ENCODE assay signal across 13 cellular contexts in the genomic region with DNA sequence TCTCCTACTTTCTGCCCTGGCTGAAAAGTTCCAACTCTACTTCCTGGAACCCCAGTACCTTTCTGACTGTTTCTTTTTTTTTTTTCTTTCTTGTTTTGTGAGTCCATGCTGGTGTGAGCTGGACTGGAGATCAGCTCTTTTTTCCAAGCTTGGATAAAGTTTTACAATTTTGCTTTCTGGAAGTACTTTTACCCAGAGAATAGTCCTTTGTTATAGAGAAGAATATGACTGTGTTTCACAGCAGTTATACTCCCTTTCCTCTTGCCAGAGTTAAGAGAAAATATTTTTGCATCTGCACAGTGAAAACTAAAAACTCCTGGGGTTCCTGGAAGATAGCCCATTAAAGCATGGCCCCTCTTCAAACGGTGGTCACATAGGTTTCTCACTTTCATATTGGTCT.
A peak's percentile ranks its signal among the peaks of the same experiment; 100 is the strongest.
DNase-seq lines count a peak whose midpoint lies in the region; ATAC-seq, FAIRE-seq and TF ChIP-seq lines count a peak whose summit lies in the region.
"Had no signal": no experiment of that assay in that cellular context is flagged by ENCODE, and none has a peak within 500 bp of the region (broad histone marks: within the 10 kb centered on the region; RNA-seq: fewer than 3 reads in every experiment).

No MANE protein-coding gene starts in this region.

- TF ChIP-seq POLR2A in testis (IDR thresholded peaks at IDR 0.05): no peak

- peaks cover 31% of the 10 kb centered on the region for H3K4me1 Mint-ChIP-seq in neural crest cell
- H3K4me1 Mint-ChIP-seq: CD8-positive, alpha-beta memory T cell had no signal

- ATAC-seq in GM21526 (IDR thresholded peaks at IDR 0.05; ENCODE audit: low FRiP score, unreplicated experiment): no peak
- no peak for ATAC-seq in GM18517 (IDR thresholded peaks at IDR 0.05; ENCODE audit: unreplicated experiment)
- ATAC-seq: HCT116 had no signal

- no peak overlapping the region for H3K4me2 ChIP-seq in hepatocyte

- H3K27ac Mint-ChIP-seq in neural crest cell (ENCODE audit: unreplicated experiment): peak overlapping the region; percentile 90
- H3K27ac Mint-ChIP-seq: CD8-positive, alpha-beta memory T cell had no signal

- H3K36me3 ChIP-seq in SJCRH30 (no peaks in the 10 kb centered on the region), hepatocyte (replicated peaks; ENCODE audit: insufficient read depth, low read depth) (no peaks in the 10 kb centered on the region), testis (ENCODE audit: low read depth, missing control alignments) (no peaks in the 10 kb centered on the region)
- H3K36me3 ChIP-seq: BE2C had no signal

- DNase-seq in SJCRH30: peak in 1 of 2 experiments; percentile 12
- no peak for DNase-seq in hepatocyte (ENCODE audit: low spot score)
- no peak for DNase-seq in neural crest cell (ENCODE audit: low read depth, low spot score)
- DNase-seq in testis: no peak
- no peak for DNase-seq in urothelium cell line (ENCODE audit: low spot score)
- DNase-seq: BE2C; CD8-positive, alpha-beta memory T cell; NCI-H1436 treated with DMSO at 0.1 percent for 48 hours; NCI-H2227 treated with DMSO at 0.1 percent for 48 hours had no signal

- H3K9me2 ChIP-seq in hepatocyte (replicated peaks; ENCODE audit: insufficient read depth): no peaks in the 10 kb centered on the region

- FAIRE-seq in urothelium cell line (lab: Jason Lieb, UNC): no peak
- FAIRE-seq: HTR-8/SVneo had no signal

- peaks cover 26% of the 10 kb centered on the region for H3K4me1 ChIP-seq in SJCRH30
- H3K4me1 ChIP-seq in hepatocyte (ENCODE audit: insufficient read depth): no peaks in the 10 kb centered on the region
- H3K4me1 ChIP-seq in testis: peaks cover 16% of the 10 kb centered on the region
- H3K4me1 ChIP-seq: BE2C had no signal

- WGBS in hepatocyte (ENCODE audit: low lambda C conversion rate, missing lambda C conversion rate): 64% methylated on average over 1 of the region's 1 CpG
- WGBS in testis, 2 donors: 5 to 25% methylated on average over 1 of the region's 1 CpG

- intact Hi-C loops in testis (cut with DNase I; ENCODE audit: low total_unique reads): no loop called here

- H3K9me3 ChIP-seq in SJCRH30 (replicated peaks) (no peaks in the 10 kb centered on the region; the same call in 1 of the 2 replicates), hepatocyte (ENCODE audit: low read depth) (no peaks in the 10 kb centered on the region), testis (no peaks in the 10 kb centered on the region)
- H3K9me3 ChIP-seq: BE2C had no signal

- H4K20me1 ChIP-seq in hepatocyte (ENCODE audit: insufficient read depth, poor library complexity, severe bottlenecking): no peaks in the 10 kb centered on the region

- H3K27me3 Mint-ChIP-seq in neural crest cell (ENCODE audit: low read depth): no peaks in the 10 kb centered on the region
- H3K27me3 Mint-ChIP-seq: CD8-positive, alpha-beta memory T cell had no signal

- H3K4me3 ChIP-seq in SJCRH30: no peak overlapping the region
- no peak overlapping the region for H3K4me3 ChIP-seq in hepatocyte
- no peak overlapping the region for H3K4me3 ChIP-seq in testis

- TF ChIP-seq CTCF in hepatocyte (IDR thresholded peaks at IDR 0.05; ENCODE audit: poor library complexity): no peak
- TF ChIP-seq CTCF in neural crest cell (conservative IDR thresholded peaks at IDR 0.05): no peak
- TF ChIP-seq CTCF in testis (IDR thresholded peaks at IDR 0.05): no peak

- peaks cover 3% of the 10 kb centered on the region for H3K36me3 Mint-ChIP-seq in neural crest cell (ENCODE audit: low read depth)
- H3K36me3 Mint-ChIP-seq: CD8-positive, alpha-beta memory T cell had no signal

- H2AFZ ChIP-seq in hepatocyte: no peak overlapping the region

- peak overlapping the region; percentile 85; the same call in 1 of the 2 replicates for H3K27ac ChIP-seq in SJCRH30
- H3K27ac ChIP-seq in hepatocyte: peak overlapping the region; percentile 28
- peak overlapping the region; percentile 20 to 23 for H3K27ac ChIP-seq in testis

- no peak overlapping the region for H3K4me3 Mint-ChIP-seq in neural crest cell
- H3K4me3 Mint-ChIP-seq: CD8-positive, alpha-beta memory T cell had no signal

- no peaks in the 10 kb centered on the region for H3K79me2 ChIP-seq in hepatocyte

- H3K9me3 Mint-ChIP-seq in neural crest cell: peaks cover 9% of the 10 kb centered on the region

- no peaks in the 10 kb centered on the region for H3K27me3 ChIP-seq in SJCRH30
- H3K27me3 ChIP-seq in hepatocyte: no peaks in the 10 kb centered on the region
- H3K27me3 ChIP-seq in testis: no peaks in the 10 kb centered on the region
- H3K27me3 ChIP-seq: BE2C had no signal

Comparison
In these comparisons a context has a peak if more than half of its experiments do, and no peak if none do; other contexts are left out.
1. H3K27ac ChIP-seq: peak in every context shown above with its lines; median percentile 85 in SJCRH30; 28 in hepatocyte; 22 in testis.